Comparison of ENCODE assay signal across 8 cellular contexts in genomic region chr6:26172496-26172958, GRCh38.
DNase-seq lines count a peak whose midpoint lies in the region; ATAC-seq and TF ChIP-seq lines count a peak whose summit lies in the region.

No MANE protein-coding gene starts in this region.

- no peak for TF ChIP-seq CTCF in left lung (IDR thresholded peaks at IDR 0.05)

- no peaks in the 10 kb centered on the region for H3K27me3 ChIP-seq in left lung

- H3K27ac ChIP-seq in left lung: peak overlapping the region; percentile 97 to 98
- H3K27ac ChIP-seq in substantia nigra (ENCODE audit: low read depth, low read length, poor library complexity, severe bottlenecking): peak overlapping the region; percentile 73

- H3K4me1 ChIP-seq in left lung: peaks cover 3 to 26% of the 10 kb centered on the region in 2 donors

- intact Hi-C loops in left lung (cut with DNase I): no loop called here

- no peaks in the 10 kb centered on the region for H3K9me3 ChIP-seq in left lung

- H3K36me3 ChIP-seq in left lung: no peaks in the 10 kb centered on the region

- peak; percentile 29 for ATAC-seq in HG03159 (IDR thresholded peaks at IDR 0.05; ENCODE audit: unreplicated experiment)
- ATAC-seq in left lung: peak; percentile 60

- peak overlapping the region; percentile 54 to 67 for H3K4me3 ChIP-seq in left lung

- peak; percentile 69 for DNase-seq in activated effector memory CD4-positive, alpha-beta T cell treated with anti-CD3 and anti-CD28 coated beads, Interleukin-2, amount 50 U/mL, for 16 hours
- DNase-seq in activated effector memory CD4-positive, alpha-beta T cell treated with Interleukin-2 at 50 U/mL for 16 hours: no peak
- peak; percentile 51 for DNase-seq in RPMI7951 (ENCODE audit: low read depth)
- DNase-seq in cerebellum (ENCODE audit: low spot score): peak; percentile 60
- no peak for DNase-seq in left lung
- DNase-seq in substantia nigra (lab: John Stamatoyannopoulos, UW): peak in 12 of 49 donors; percentile 2 to 52 (median 20)
- no peak for DNase-seq in NCI-H1436 treated with DMSO at 0.1 percent for 48 hours (lab: John Stamatoyannopoulos, UW)

Comparison
In these comparisons a context has a peak if more than half of its experiments do, and no peak if none do; other contexts are left out.
1. DNase-seq: peak in activated effector memory CD4-positive, alpha-beta T cell treated with anti-CD3 and anti-CD28 coated beads, Interleukin-2, amount 50 U/mL, for 16 hours (single experiment), RPMI7951 (single experiment) and cerebellum (single experiment); none in activated effector memory CD4-positive, alpha-beta T cell treated with Interleukin-2 at 50 U/mL for 16 hours (single experiment), left lung (0 of 2) and NCI-H1436 treated with DMSO at 0.1 percent for 48 hours (single experiment).